Comparison of ENCODE assay signal across 18 cellular contexts in the genomic region with DNA sequence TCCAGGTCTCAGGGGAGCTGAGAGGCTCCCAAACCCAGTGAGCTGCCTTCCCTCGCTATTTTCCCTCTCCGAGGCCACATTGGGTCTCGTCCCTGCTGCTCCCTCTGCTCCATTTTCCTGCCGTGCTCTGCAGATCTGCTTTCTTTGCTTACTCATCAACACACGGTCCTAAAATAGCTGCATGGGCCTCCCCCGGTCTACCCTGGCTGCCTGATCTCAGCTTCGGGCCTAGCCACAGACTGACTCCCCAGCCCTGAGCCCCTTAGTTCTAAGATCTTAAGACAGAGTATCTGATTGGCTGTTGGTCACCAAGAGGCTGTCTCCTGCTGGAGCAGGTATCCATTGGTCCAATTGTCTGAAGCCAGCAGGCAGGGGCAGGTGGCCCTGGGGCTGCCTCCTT. TPM values are rescaled to one million over a fixed set of nuclear protein-coding genes. Genes with fewer than 3 reads are reported as not detected.
DNase-seq lines count a peak whose midpoint lies in the region; ATAC-seq and TF ChIP-seq lines count a peak whose summit lies in the region.
"Had no signal": no experiment of that assay in that cellular context is flagged by ENCODE, and none has a peak within 500 bp of the region (broad histone marks: within the 10 kb centered on the region; RNA-seq: fewer than 3 reads in every experiment).

No MANE protein-coding gene starts in this region.

- no peaks in the 10 kb centered on the region for H3K4me1 Mint-ChIP-seq in progenitor cell of endocrine pancreas (ENCODE audit: low read depth)
- H3K4me1 Mint-ChIP-seq: activated naive CD8-positive, alpha-beta T cell treated with anti-CD3 and anti-CD28 coated beads, Interleukin-2, amount 50 U/mL, for 24 hours; naive thymus-derived CD4-positive, alpha-beta T cell had no signal

- no peak overlapping the region for H3K4me3 Mint-ChIP-seq in progenitor cell of endocrine pancreas (ENCODE audit: low read depth)
- H3K4me3 Mint-ChIP-seq: activated naive CD8-positive, alpha-beta T cell treated with anti-CD3 and anti-CD28 coated beads, Interleukin-2, amount 50 U/mL, for 24 hours; naive thymus-derived CD4-positive, alpha-beta T cell had no signal

- H3K9ac ChIP-seq in iPS-15b (ENCODE audit: low read depth, low read length): peak overlapping the region; percentile 37

- no peaks in the 10 kb centered on the region for H3K27me3 ChIP-seq in right atrium auricular region
- H3K27me3 ChIP-seq in WERI-Rb-1 (ENCODE audit: insufficient read depth, low read depth, severe bottlenecking): no peaks in the 10 kb centered on the region
- H3K27me3 ChIP-seq in iPS-15b (ENCODE audit: control insufficient read depth, insufficient read depth, low read length): peaks cover 12% of the 10 kb centered on the region
- no peaks in the 10 kb centered on the region for H3K27me3 ChIP-seq in uterus

- H3K9me3 ChIP-seq in right atrium auricular region: no peaks in the 10 kb centered on the region
- no peaks in the 10 kb centered on the region for H3K9me3 ChIP-seq in WERI-Rb-1 (ENCODE audit: severe bottlenecking)
- H3K9me3 ChIP-seq in iPS-15b (ENCODE audit: control insufficient read depth, insufficient read depth, low read length): no peaks in the 10 kb centered on the region
- no peaks in the 10 kb centered on the region for H3K9me3 ChIP-seq in uterus

- no peak for ATAC-seq in Right ventricle myocardium inferior
- ATAC-seq: activated naive CD8-positive, alpha-beta T cell treated with anti-CD3 and anti-CD28 coated beads, Interleukin-2, amount 50 U/mL, for 24 hours; foreskin keratinocyte; naive thymus-derived CD4-positive, alpha-beta T cell had no signal

- H3K27ac ChIP-seq in right atrium auricular region (no peak overlapping the region), WERI-Rb-1 (peak overlapping the region; percentile 75), uterus (no peak overlapping the region)
- H3K27ac ChIP-seq: foreskin keratinocyte, SK-N-MC, skin epidermis, tibial nerve had no signal

- no peaks in the 10 kb centered on the region for H3K36me3 Mint-ChIP-seq in progenitor cell of endocrine pancreas (ENCODE audit: insufficient read depth)

- H3K27ac Mint-ChIP-seq in progenitor cell of endocrine pancreas: no peak overlapping the region
- H3K27ac Mint-ChIP-seq: activated naive CD8-positive, alpha-beta T cell treated with anti-CD3 and anti-CD28 coated beads, Interleukin-2, amount 50 U/mL, for 24 hours; naive thymus-derived CD4-positive, alpha-beta T cell had no signal

- H3K36me3 ChIP-seq in right atrium auricular region (no peaks in the 10 kb centered on the region), WERI-Rb-1 (no peaks in the 10 kb centered on the region), iPS-15b (ENCODE audit: control insufficient read depth, insufficient read depth, low read length) (no peaks in the 10 kb centered on the region), uterus (no peaks in the 10 kb centered on the region)
- H3K36me3 ChIP-seq: tibial nerve had no signal

- peak; percentile 45 for DNase-seq in Right ventricle myocardium inferior (ENCODE audit: missing footprints)
- DNase-seq in right atrium auricular region (ENCODE audit: low spot score): no peak
- peak; percentile 76 for DNase-seq in WERI-Rb-1
- peak; percentile 28 to 29 for DNase-seq in uterus
- DNase-seq in EL: no peak
- DNase-seq in progenitor cell of endocrine pancreas (ENCODE audit: low spot score, unreplicated experiment): no peak
- DNase-seq in epidermal melanocyte (ENCODE audit: insufficient read length, low spot score): no peak
- DNase-seq: 8988T; activated naive CD8-positive, alpha-beta T cell treated with anti-CD3 and anti-CD28 coated beads, Interleukin-2, amount 50 U/mL, for 24 hours; effector CD4-positive, alpha-beta T cell; foreskin keratinocyte; naive thymus-derived CD4-positive, alpha-beta T cell; NCI-H1105; NCI-H510A had no signal

- TF ChIP-seq CTCF in right atrium auricular region (IDR thresholded peaks at IDR 0.05) (no peak), WERI-Rb-1 (IDR thresholded peaks at IDR 0.05; ENCODE audit: low read depth, low read length) (no peak), uterus (IDR thresholded peaks at IDR 0.05) (no peak), progenitor cell of endocrine pancreas (IDR thresholded peaks at IDR 0.05; ENCODE audit: unreplicated experiment) (no peak)

- intact Hi-C loops in Right ventricle myocardium inferior (cut with DNase I) (no loop called here), uterus (cut with DNase I; ENCODE audit: low total_unique reads) (no loop called here)

- peaks cover 15% of the 10 kb centered on the region for H3K27me3 Mint-ChIP-seq in progenitor cell of endocrine pancreas

- TF ChIP-seq POLR2A in uterus (IDR thresholded peaks at IDR 0.05): no peak

- H3K4me3 ChIP-seq in right atrium auricular region: no peak overlapping the region
- no peak overlapping the region for H3K4me3 ChIP-seq in WERI-Rb-1 (ENCODE audit: low read depth, low read length)
- no peak overlapping the region for H3K4me3 ChIP-seq in iPS-15b (ENCODE audit: low read depth, low read length)
- no peak overlapping the region for H3K4me3 ChIP-seq in uterus
- H3K4me3 ChIP-seq: SK-N-MC, skin epidermis, tibial nerve had no signal

- H3K4me1 ChIP-seq in right atrium auricular region (peaks cover 0 to 36% of the 10 kb centered on the region in 2 donors), iPS-15b (ENCODE audit: control insufficient read depth, insufficient read depth, low read length) (peaks cover 2% of the 10 kb centered on the region), uterus (no peaks in the 10 kb centered on the region)
- H3K4me1 ChIP-seq: foreskin keratinocyte had no signal

- no peaks in the 10 kb centered on the region for H3K9me3 Mint-ChIP-seq in progenitor cell of endocrine pancreas (ENCODE audit: low read depth)
- H3K9me3 Mint-ChIP-seq: activated naive CD8-positive, alpha-beta T cell treated with anti-CD3 and anti-CD28 coated beads, Interleukin-2, amount 50 U/mL, for 24 hours had no signal

RNA-seq across cellular contexts. Expression of a gene that starts 53.7 kb away (rescaled TPM):
- total RNA-seq in Right ventricle myocardium inferior (20.0 TPM), right atrium auricular region (1 to 10 TPM; 4.0 to 4.4 TPM), uterus (10 to 100 TPM in 1 of 4 donors, 1 to 10 TPM in 2, not detected in 1; 1.3 to 10.6 (median 9.2) TPM), progenitor cell of endocrine pancreas (42.1 and 44.8 TPM in 2 replicates)

Comparison
In these comparisons a context has a peak if more than half of its experiments do, and no peak if none do; other contexts are left out.
1. DNase-seq: peak in Right ventricle myocardium inferior (single experiment), WERI-Rb-1 (single experiment) and uterus (2 of 2); none in right atrium auricular region (single experiment), EL (single experiment), progenitor cell of endocrine pancreas (single experiment) and epidermal melanocyte (single experiment).